19 cellular contexts compared by ENCODE assay signal in genomic region chr17:39204245-39204644, GRCh38. TPM values are rescaled to one million over a fixed set of nuclear protein-coding genes. Genes with fewer than 3 reads are reported as not detected.
DNase-seq lines count a peak whose midpoint lies in the region; ATAC-seq, FAIRE-seq and TF ChIP-seq lines count a peak whose summit lies in the region.
"Had no signal": no experiment of that assay in that cellular context is flagged by ENCODE, and none has a peak within 500 bp of the region (broad histone marks: within the 10 kb centered on the region; RNA-seq: fewer than 3 reads in every experiment).

No MANE protein-coding gene starts in this region.

- no peaks in the 10 kb centered on the region for H3K9me3 ChIP-seq in Caco-2
- H3K9me3 ChIP-seq in OCI-LY7 (ENCODE audit: low read length) = no peaks in the 10 kb centered on the region
- H3K9me3 ChIP-seq: adrenal gland, BE2C, thoracic aorta had no signal

- H3K36me3 Mint-ChIP-seq in Caco-2 (ENCODE audit: insufficient read depth, unreplicated experiment) (peaks cover 63% of the 10 kb centered on the region), endothelial cell (ENCODE audit: low read depth, unreplicated experiment) (peaks cover 36% of the 10 kb centered on the region)

- H3K4me2 ChIP-seq in OCI-LY7 (ENCODE audit: low read length) = 0 out of 2 replicates have a peak overlapping the region, but pooled peaks have one; percentile 22

- H3K27me3 ChIP-seq in Caco-2 (replicated peaks; ENCODE audit: control insufficient read depth, insufficient read depth, low read length) = no peaks in the 10 kb centered on the region
- H3K27me3 ChIP-seq: adrenal gland, BE2C, dorsolateral prefrontal cortex had no signal

- TF ChIP-seq CTCF in Caco-2 (IDR thresholded peaks at IDR 0.05; ENCODE audit: insufficient read depth in 1 of 2, low read depth in 1 of 2, low read length in 1 of 2, severe bottlenecking in 1 of 2, unreplicated experiment in 1 of 2) (no peak), OCI-LY7 (conservative IDR thresholded peaks at IDR 0.05; ENCODE audit: low read length) (no peak), endothelial cell (IDR thresholded peaks at IDR 0.05; ENCODE audit: unreplicated experiment) (no peak), D721Med (IDR thresholded peaks at IDR 0.05; ENCODE audit: insufficient read depth, missing control alignments) (no peak)

- H3K4me3 Mint-ChIP-seq in Caco-2 (ENCODE audit: unreplicated experiment) = no peak overlapping the region
- peak overlapping the region; percentile 31 for H3K4me3 Mint-ChIP-seq in endothelial cell (ENCODE audit: unreplicated experiment)
- H3K4me3 Mint-ChIP-seq: activated T-cell treated with anti-CD3 and anti-CD28 coated beads, Interleukin-2, amount 50 U/mL, for 72 hours had no signal

- no peak for FAIRE-seq in D721Med (lab: Jason Lieb, UNC)

- H3K27ac ChIP-seq in OCI-LY7 (ENCODE audit: low read depth, low read length, poor library complexity, severe bottlenecking) = peak overlapping the region; percentile 32
- H3K27ac ChIP-seq: adrenal gland, dorsolateral prefrontal cortex, thoracic aorta had no signal

- peak overlapping the region; percentile 4 for H3K27ac Mint-ChIP-seq in Caco-2 (ENCODE audit: unreplicated experiment)
- H3K27ac Mint-ChIP-seq in endothelial cell (ENCODE audit: unreplicated experiment) = no peak overlapping the region

- CTCF ChIA-PET in Caco-2 (lab: Charles Lee) (interaction anchor here (6.6 kb wide), 1 partner anchor 42 kb away, joined by 123 read pairs; no protein-coding TSS in a partner anchor), OCI-LY7 (lab: Charles Lee; ENCODE audit: unreplicated experiment) (interaction anchor here (0.8 kb wide), 1 partner anchor 40 kb away, joined by 3 read pairs; no protein-coding TSS in a partner anchor)

- intact Hi-C loops in Caco-2 (cut with micrococcal nuclease; ENCODE audit: unreplicated experiment) = no loop called here
- intact Hi-C loops in OCI-LY7 (cut with micrococcal nuclease; ENCODE audit: unreplicated experiment) = no loop called here

- H3K9me3 Mint-ChIP-seq in Caco-2 (ENCODE audit: unreplicated experiment) (no peaks in the 10 kb centered on the region), endothelial cell (ENCODE audit: unreplicated experiment) (no peaks in the 10 kb centered on the region)
- H3K9me3 Mint-ChIP-seq: activated T-cell treated with anti-CD3 and anti-CD28 coated beads, Interleukin-2, amount 50 U/mL, for 72 hours had no signal

- H2AFZ ChIP-seq in OCI-LY7 (ENCODE audit: low read length) = no peak overlapping the region

- H3K9me2 ChIP-seq in OCI-LY7 (ENCODE audit: insufficient read depth, low read length) = no peaks in the 10 kb centered on the region

- H3K27me3 Mint-ChIP-seq in Caco-2 (ENCODE audit: insufficient read depth, unreplicated experiment) (no peaks in the 10 kb centered on the region), endothelial cell (ENCODE audit: unreplicated experiment) (peaks cover 5% of the 10 kb centered on the region)

- no TSS peak for BruUV-seq in Caco-2 (replicated peaks; lab: Mats Ljungman, UMichigan)
- TSS peak; percentile 18 for BruUV-seq in OCI-LY7 (replicated peaks; lab: Mats Ljungman, UMichigan)

- peaks cover 6% of the 10 kb centered on the region; the same call in 1 of the 2 replicates for H3K4me1 ChIP-seq in Caco-2
- peaks cover 63% of the 10 kb centered on the region for H3K4me1 ChIP-seq in OCI-LY7 (ENCODE audit: insufficient read depth, low read length, poor library complexity, severe bottlenecking)

- POLR2A ChIA-PET in Caco-2 (lab: Charles Lee) (no interaction called here), OCI-LY7 (lab: Charles Lee) (no interaction called here)

- TF ChIP-seq POLR2A in GM18505 (IDR thresholded peaks at IDR 0.05; ENCODE audit: borderline replicate concordance, extremely low read depth, insufficient read depth, insufficient read length) = no peak

- peaks cover 31% of the 10 kb centered on the region for H3K79me2 ChIP-seq in OCI-LY7 (ENCODE audit: insufficient read depth, low read depth, low read length)

- H3K36me3 ChIP-seq in Caco-2 (ENCODE audit: control insufficient read depth, insufficient read depth, low read length) (peaks cover 13% of the 10 kb centered on the region), OCI-LY7 (ENCODE audit: insufficient read depth, low read length) (peaks cover 56% of the 10 kb centered on the region)

- DNase-seq in Caco-2 = no peak
- no peak for DNase-seq in OCI-LY7 (ENCODE audit: low spot score)
- DNase-seq in endothelial cell (ENCODE audit: low spot score) = no peak
- DNase-seq in D721Med (ENCODE audit: insufficient read length, low spot score) = no peak
- DNase-seq: activated CD4-positive, alpha-beta T cell treated with anti-CD3 and anti-CD28 coated beads, Interleukin-2, amount 50 U/mL, for 4 hours; activated T-cell treated with anti-CD3 and anti-CD28 coated beads, Interleukin-2, amount 50 U/mL, for 72 hours; adrenal gland; BE2C; DMS153; dorsolateral prefrontal cortex; KG1; NCI-H2029 treated with DMSO at 0.1 percent for 48 hours; NCI-H446 treated with DMSO at 0.1 percent for 48 hours; SW 1271 had no signal

- peaks cover 24% of the 10 kb centered on the region for H4K20me1 ChIP-seq in OCI-LY7 (ENCODE audit: insufficient read depth, low read length)

- ATAC-seq in GM18505 (IDR thresholded peaks at IDR 0.05; ENCODE audit: unreplicated experiment) = no peak
- ATAC-seq: activated T-cell treated with anti-CD3 and anti-CD28 coated beads, Interleukin-2, amount 50 U/mL, for 72 hours; esophagus mucosa had no signal

- H3K4me1 Mint-ChIP-seq in Caco-2 (ENCODE audit: low read depth, unreplicated experiment) (peaks cover 6% of the 10 kb centered on the region), endothelial cell (ENCODE audit: unreplicated experiment) (peaks cover 31% of the 10 kb centered on the region)

- H3K4me3 ChIP-seq in Caco-2 (ENCODE audit: low read depth, low read length) (no peak overlapping the region), OCI-LY7 (ENCODE audit: low read depth, low read length, poor library complexity, severe bottlenecking) (no peak overlapping the region)
- H3K4me3 ChIP-seq: adrenal gland, dorsolateral prefrontal cortex, thoracic aorta had no signal

RNA-seq across cellular contexts. Expression of gene RPL19, which starts 4.2 kb away (rescaled TPM):
- total RNA-seq in Caco-2 (2022) = 1,825 and 2,017 TPM in 2 replicates
- total RNA-seq in OCI-LY7 (2014; rRNA removed; shearing (Covaris generic)) = 4,395 and 6,079 TPM in 2 replicates
- 3,132 and 3,168 TPM in 2 replicates for total RNA-seq in OCI-LY7 (2022)
- 1,851 TPM for total RNA-seq in endothelial cell (ENCODE audit: unreplicated experiment)

RNA-seq across cellular contexts. Expression of gene CACNB1, which starts 6.8 kb away (rescaled TPM):
- total RNA-seq in Caco-2 (2022) = 6.1 and 7.0 TPM in 2 replicates
- 17.9 and 23.7 TPM in 2 replicates for total RNA-seq in OCI-LY7 (2014; rRNA removed; shearing (Covaris generic))
- total RNA-seq in OCI-LY7 (2022) = 30.9 and 35.5 TPM in 2 replicates
- 10.2 TPM for total RNA-seq in endothelial cell (ENCODE audit: unreplicated experiment)

RNA-seq across cellular contexts. Expression of gene STAC2, which starts 21.5 kb away (rescaled TPM):
- 0.09 TPM in 1 of 2 replicates, not detected in the other for total RNA-seq in Caco-2 (2022)
- total RNA-seq in OCI-LY7 (2014; rRNA removed; shearing (Covaris generic)) = 0.03 TPM in 1 of 2 replicates, not detected in the other
- not detected in 2 replicates for total RNA-seq in OCI-LY7 (2022)
- total RNA-seq in endothelial cell (ENCODE audit: unreplicated experiment) = not detected

RNA-seq across cellular contexts. Expression of gene ARL5C, which starts 38.3 kb away (rescaled TPM):
- total RNA-seq in Caco-2 (2022) = not detected in 2 replicates
- total RNA-seq in OCI-LY7 (2014; rRNA removed; shearing (Covaris generic)) = 0.16 and 2.4 TPM in 2 replicates
- 0.65 and 0.68 TPM in 2 replicates for total RNA-seq in OCI-LY7 (2022)
- total RNA-seq in endothelial cell (ENCODE audit: unreplicated experiment) = not detected
- total RNA-seq: adrenal gland, cardiac septum, esophagus mucosa, renal cortical epithelial cell had no signal

RNA-seq across cellular contexts. Expression of gene PLXDC1, which starts 52.8 kb away (rescaled TPM):
- total RNA-seq in Caco-2 (2022) = 0.14 and 0.44 TPM in 2 replicates
- 0.13 and 0.41 TPM in 2 replicates for total RNA-seq in OCI-LY7 (2014; rRNA removed; shearing (Covaris generic))
- total RNA-seq in OCI-LY7 (2022) = 0.67 TPM in 1 of 2 replicates, not detected in the other
- 3.7 TPM for total RNA-seq in endothelial cell (ENCODE audit: unreplicated experiment)
- total RNA-seq: renal cortical epithelial cell had no signal
